In genomic region chr15:90607361-90607760, GRCh38 we compare ENCODE assay signal across 13 cellular contexts.
A peak's percentile ranks its signal among the peaks of the same experiment; 100 is the strongest.
DNase-seq lines count a peak whose midpoint lies in the region; ATAC-seq and TF ChIP-seq lines count a peak whose summit lies in the region.
"Had no signal": no experiment of that assay in that cellular context is flagged by ENCODE, and none has a peak within 500 bp of the region (broad histone marks: within the 10 kb centered on the region; RNA-seq: fewer than 3 reads in every experiment).

No MANE protein-coding gene starts in this region.

- POLR2A ChIA-PET in activated CD8-positive, alpha-beta T cell treated with anti-CD3 and anti-CD28 coated beads, Interleukin-2, amount 10 ng/mL, durations not matched to agents 7 days and 5 days (lab: Charles Lee): no interaction called here
- POLR2A ChIA-PET in activated CD8-positive, alpha-beta T cell treated with anti-CD3 and anti-CD28 coated beads for 36 hours (lab: Charles Lee): no interaction called here

- H3K9me3 Mint-ChIP-seq in activated CD8-positive, alpha-beta T cell treated with anti-CD3 and anti-CD28 coated beads, Interleukin-2, amount 10 ng/mL, durations not matched to agents 7 days and 5 days (ENCODE audit: insufficient read depth): no peaks in the 10 kb centered on the region
- no peaks in the 10 kb centered on the region for H3K9me3 Mint-ChIP-seq in activated CD8-positive, alpha-beta T cell treated with anti-CD3 and anti-CD28 coated beads for 36 hours

- H3K4me3 Mint-ChIP-seq in activated CD8-positive, alpha-beta T cell treated with anti-CD3 and anti-CD28 coated beads, Interleukin-2, amount 10 ng/mL, durations not matched to agents 7 days and 5 days: no peak overlapping the region
- no peak overlapping the region for H3K4me3 Mint-ChIP-seq in activated CD8-positive, alpha-beta T cell treated with anti-CD3 and anti-CD28 coated beads for 36 hours

- H3K27ac ChIP-seq in body of pancreas (no peak overlapping the region), skeletal muscle tissue (ENCODE audit: low read depth, low read length) (peak overlapping the region; percentile 8)
- H3K27ac ChIP-seq: A549, SJCRH30, VCaP had no signal

- no peaks in the 10 kb centered on the region for H3K36me3 ChIP-seq in body of pancreas (replicated peaks in 1 of 2; ENCODE audit: insufficient read depth in 1 of 2, low read depth in 2 of 2)
- peaks cover 15 to 32% (median 31%) of the 10 kb centered on the region in 3 donors for H3K36me3 ChIP-seq in skeletal muscle tissue (ENCODE audit: control insufficient read depth in 3 of 3, insufficient read depth in 3 of 3, low read length in 3 of 3)
- H3K36me3 ChIP-seq: SJCRH30 had no signal

- H3K27me3 Mint-ChIP-seq in activated CD8-positive, alpha-beta T cell treated with anti-CD3 and anti-CD28 coated beads, Interleukin-2, amount 10 ng/mL, durations not matched to agents 7 days and 5 days (ENCODE audit: low read depth): no peaks in the 10 kb centered on the region
- H3K27me3 Mint-ChIP-seq in activated CD8-positive, alpha-beta T cell treated with anti-CD3 and anti-CD28 coated beads for 36 hours: no peaks in the 10 kb centered on the region

- H3K36me3 Mint-ChIP-seq in activated CD8-positive, alpha-beta T cell treated with anti-CD3 and anti-CD28 coated beads, Interleukin-2, amount 10 ng/mL, durations not matched to agents 7 days and 5 days (ENCODE audit: low read depth): peaks cover 57% of the 10 kb centered on the region
- H3K36me3 Mint-ChIP-seq in activated CD8-positive, alpha-beta T cell treated with anti-CD3 and anti-CD28 coated beads for 36 hours (ENCODE audit: low read depth): peaks cover 15% of the 10 kb centered on the region

- ATAC-seq in activated CD8-positive, alpha-beta T cell treated with anti-CD3 and anti-CD28 coated beads, Interleukin-2, amount 10 ng/mL, durations not matched to agents 7 days and 5 days: no peak
- ATAC-seq in activated CD8-positive, alpha-beta T cell treated with anti-CD3 and anti-CD28 coated beads for 36 hours: no peak
- no peak for ATAC-seq in body of pancreas
- no peak for ATAC-seq in GM18858 (IDR thresholded peaks at IDR 0.05; ENCODE audit: unreplicated experiment)
- no peak for ATAC-seq in GM18907 (IDR thresholded peaks at IDR 0.05; ENCODE audit: unreplicated experiment)
- ATAC-seq: A549 had no signal

- intact Hi-C loops in activated CD8-positive, alpha-beta T cell treated with anti-CD3 and anti-CD28 coated beads for 36 hours (cut with micrococcal nuclease): no loop called here
- intact Hi-C loops in body of pancreas (cut with DNase I): no loop called here

- WGBS in body of pancreas, 2 donors: 80 to 85% methylated on average over 9 of the region's 9 CpGs

- DNase-seq in activated CD8-positive, alpha-beta T cell treated with anti-CD3 and anti-CD28 coated beads, Interleukin-2, amount 10 ng/mL, durations not matched to agents 7 days and 5 days: no peak
- no peak for DNase-seq in activated CD8-positive, alpha-beta T cell treated with anti-CD3 and anti-CD28 coated beads for 36 hours
- peak; percentile 49 for DNase-seq in NCI-H2107 treated with DMSO at 0.1 percent for 48 hours (lab: John Stamatoyannopoulos, UW; ENCODE audit: unreplicated experiment)
- peak in 3 of 4 donors; percentile 19 to 32 (median 31) for DNase-seq in body of pancreas
- DNase-seq in NCI-H2171 treated with DMSO at 0.1 percent for 48 hours (lab: John Stamatoyannopoulos, UW): no peak
- DNase-seq: amniotic stem cell; SJCRH30; stimulated activated CD4-positive, alpha-beta T cell treated with anti-CD3 and anti-CD28 coated beads, Interleukin-12 subunit alpha, Interleukin-12 subunit beta, amount 100 ng/mL, for 4 hours had no signal

- H3K4me1 ChIP-seq in body of pancreas (no peaks in the 10 kb centered on the region), skeletal muscle tissue (ENCODE audit: control insufficient read depth in 3 of 3, insufficient read depth in 3 of 3, low read length in 3 of 3) (peaks cover 3 to 7% (median 3%) of the 10 kb centered on the region in 3 donors)
- H3K4me1 ChIP-seq: A549, SJCRH30 had no signal

- H3K27ac Mint-ChIP-seq in activated CD8-positive, alpha-beta T cell treated with anti-CD3 and anti-CD28 coated beads, Interleukin-2, amount 10 ng/mL, durations not matched to agents 7 days and 5 days: peak overlapping the region; percentile 13
- H3K27ac Mint-ChIP-seq in activated CD8-positive, alpha-beta T cell treated with anti-CD3 and anti-CD28 coated beads for 36 hours: no peak overlapping the region

- no peak for TF ChIP-seq POLR2A in body of pancreas (IDR thresholded peaks at IDR 0.05)

- CTCF ChIA-PET in activated CD8-positive, alpha-beta T cell treated with anti-CD3 and anti-CD28 coated beads, Interleukin-2, amount 10 ng/mL, durations not matched to agents 7 days and 5 days (lab: Charles Lee): no interaction called here
- CTCF ChIA-PET in activated CD8-positive, alpha-beta T cell treated with anti-CD3 and anti-CD28 coated beads for 36 hours (lab: Charles Lee): interaction anchor here (1.4 kb wide), 1 partner anchor 77 kb away, joined by 3 read pairs; no protein-coding TSS in a partner anchor

- no peak overlapping the region for H3K9ac ChIP-seq in skeletal muscle tissue (ENCODE audit: low read depth in 1 of 3, low read length in 3 of 3)

- no peak for TF ChIP-seq CTCF in activated CD8-positive, alpha-beta T cell treated with anti-CD3 and anti-CD28 coated beads for 36 hours (IDR thresholded peaks at IDR 0.05)
- TF ChIP-seq CTCF in body of pancreas (IDR thresholded peaks at IDR 0.05): no peak

- H3K27me3 ChIP-seq in body of pancreas (no peaks in the 10 kb centered on the region), skeletal muscle tissue (ENCODE audit: control insufficient read depth in 3 of 3, insufficient read depth in 3 of 3, low read length in 3 of 3) (no peaks in the 10 kb centered on the region)
- H3K27me3 ChIP-seq: SJCRH30 had no signal

- H3K4me3 ChIP-seq in body of pancreas (no peak overlapping the region), skeletal muscle tissue (ENCODE audit: low read length in 3 of 3) (no peak overlapping the region)
- H3K4me3 ChIP-seq: A549, SJCRH30 had no signal

- H3K9me3 ChIP-seq in body of pancreas (no peaks in the 10 kb centered on the region), skeletal muscle tissue (ENCODE audit: control insufficient read depth in 3 of 3, low read length in 3 of 3) (no peaks in the 10 kb centered on the region)
- H3K9me3 ChIP-seq: A549, SJCRH30 had no signal

- H3K4me1 Mint-ChIP-seq in activated CD8-positive, alpha-beta T cell treated with anti-CD3 and anti-CD28 coated beads, Interleukin-2, amount 10 ng/mL, durations not matched to agents 7 days and 5 days (ENCODE audit: low read depth): peaks cover 27% of the 10 kb centered on the region
- peaks cover 18% of the 10 kb centered on the region for H3K4me1 Mint-ChIP-seq in activated CD8-positive, alpha-beta T cell treated with anti-CD3 and anti-CD28 coated beads for 36 hours (ENCODE audit: low read depth)

Comparison
In these comparisons a context has a peak if more than half of its experiments do, and no peak if none do; other contexts are left out.
1. DNase-seq: peak in NCI-H2107 treated with DMSO at 0.1 percent for 48 hours (single experiment) and body of pancreas (3 of 4); none in activated CD8-positive, alpha-beta T cell treated with anti-CD3 and anti-CD28 coated beads, Interleukin-2, amount 10 ng/mL, durations not matched to agents 7 days and 5 days (single experiment), activated CD8-positive, alpha-beta T cell treated with anti-CD3 and anti-CD28 coated beads for 36 hours (single experiment) and NCI-H2171 treated with DMSO at 0.1 percent for 48 hours (single experiment).